8 cellular contexts compared by ENCODE assay signal in the genomic region with DNA sequence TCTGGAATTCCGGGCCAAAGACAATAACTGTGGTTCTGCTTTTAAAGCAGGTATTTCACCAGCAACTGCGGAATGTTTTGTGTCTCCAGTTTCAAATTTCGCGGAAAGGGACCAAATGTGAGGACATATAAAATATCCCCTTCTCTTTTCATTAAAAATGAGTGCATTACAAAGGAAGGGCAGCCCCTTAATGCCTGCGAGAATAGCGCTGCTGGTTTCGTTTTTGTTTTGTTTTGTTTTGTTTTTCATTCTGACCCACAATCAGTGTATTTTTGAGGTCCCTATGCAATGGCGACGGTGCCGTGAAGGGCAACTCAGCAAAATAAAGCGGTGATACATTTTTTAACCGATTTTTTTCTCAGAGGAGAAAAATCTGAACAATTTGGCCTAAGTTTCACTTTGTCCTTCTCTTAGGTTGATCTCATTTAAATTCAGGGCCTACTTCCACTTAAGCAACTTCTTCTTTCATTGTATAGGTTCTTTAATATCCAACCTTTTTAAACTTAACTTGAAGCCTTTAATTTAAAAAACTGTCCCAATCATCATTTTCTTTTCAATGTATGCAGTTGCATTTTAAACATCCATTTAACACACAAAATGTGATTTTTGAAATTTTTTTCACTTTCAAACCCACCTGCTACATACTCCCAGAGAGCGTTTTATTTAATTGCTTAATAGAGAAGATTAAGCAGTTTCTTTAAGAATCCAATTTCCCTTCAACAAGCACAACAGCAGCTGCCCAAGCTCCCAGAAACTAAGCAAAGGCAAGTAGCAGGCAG. TPM values are rescaled to one million over a fixed set of nuclear protein-coding genes. Genes with fewer than 3 reads are reported as not detected.
DNase-seq lines count a peak whose midpoint lies in the region; ATAC-seq and TF ChIP-seq lines count a peak whose summit lies in the region.

No MANE protein-coding gene starts in this region.

- POLR2A ChIA-PET in T-cell (lab: Charles Lee) = interaction anchor here (0.6 kb wide), 2 partner anchors 95 to 598 kb away, joined by 3 to 4 read pairs; no protein-coding TSS in a partner anchor

- H3K4me2 ChIP-seq in trophoblast cell (ENCODE audit: low read length) = peak overlapping the region; percentile 100

- H2BK5ac ChIP-seq in trophoblast cell (ENCODE audit: low read depth, low read length, poor library complexity) = no peak overlapping the region

- H4K12ac ChIP-seq in trophoblast cell (ENCODE audit: low read depth, low read length) = no peak overlapping the region

- H3K4me3 Mint-ChIP-seq in T-cell = peak overlapping the region; percentile 73 to 93 (median 82)

- no peaks in the 10 kb centered on the region for H3K27me3 Mint-ChIP-seq in T-cell

- no peaks in the 10 kb centered on the region for H3K9me3 Mint-ChIP-seq in T-cell

- H3K27ac Mint-ChIP-seq in T-cell = peak overlapping the region; percentile 91 to 92

- no peak overlapping the region for H3K14ac ChIP-seq in trophoblast cell (ENCODE audit: low read length)

- H2BK12ac ChIP-seq in trophoblast cell (ENCODE audit: low read length) = no peak overlapping the region

- peaks cover 16% of the 10 kb centered on the region for H3K79me2 ChIP-seq in trophoblast cell (ENCODE audit: control insufficient read depth, insufficient read depth, low read length, poor library complexity)

- no peak overlapping the region for H3K9ac ChIP-seq in trophoblast cell (ENCODE audit: low read length)

- H3K27ac ChIP-seq in trophoblast cell (ENCODE audit: low read depth, low read length) = peak overlapping the region; percentile 85

- peak overlapping the region; percentile 98 for H3K4me3 ChIP-seq in trophoblast cell (ENCODE audit: low read depth, low read length)

- TF ChIP-seq POLR2A in erythroblast (IDR thresholded peaks at IDR 0.05; ENCODE audit: low read length) = peak; percentile 14

- H2BK120ac ChIP-seq in trophoblast cell (ENCODE audit: insufficient read depth, low read length, poor library complexity) = no peak overlapping the region

- H3K18ac ChIP-seq in trophoblast cell (ENCODE audit: low read length) = no peak overlapping the region

- H4K91ac ChIP-seq in trophoblast cell (ENCODE audit: low read depth, low read length) = no peak overlapping the region

- no peaks in the 10 kb centered on the region for H3K36me3 Mint-ChIP-seq in T-cell

- H3K27me3 ChIP-seq in trophoblast cell (ENCODE audit: insufficient read depth, low read length) = no peaks in the 10 kb centered on the region

- no peak overlapping the region for H4K8ac ChIP-seq in trophoblast cell (ENCODE audit: low read depth, low read length)

- CTCF ChIA-PET in T-cell (lab: Charles Lee) = interaction anchor here in 1 of 2 donors (0.7 kb wide), 1 partner anchor 181 kb away, joined by 4 read pairs; no protein-coding TSS in a partner anchor

- H3K9me3 ChIP-seq in trophoblast cell (ENCODE audit: insufficient read depth, low read depth, low read length) = peaks cover 2% of the 10 kb centered on the region

- H3K79me1 ChIP-seq in trophoblast cell (ENCODE audit: low read length) = peaks cover 23% of the 10 kb centered on the region

- ATAC-seq in GM18868 (IDR thresholded peaks at IDR 0.05; ENCODE audit: unreplicated experiment) = peak; percentile 16
- peak; percentile 19 for ATAC-seq in HG03060 (IDR thresholded peaks at IDR 0.05; ENCODE audit: low read depth, unreplicated experiment)
- ATAC-seq in T-cell (replicated peaks in 1 of 4) = no peak

- peaks cover 0 to 2% of the 10 kb centered on the region in 2 experiments for H3K4me1 ChIP-seq in trophoblast cell (ENCODE audit: control insufficient read depth in 1 of 2, insufficient read depth in 2 of 2, low read length in 2 of 2)

- H2AK5ac ChIP-seq in trophoblast cell (ENCODE audit: low read length) = no peak overlapping the region

- DNase-seq in AML-193 (lab: John Stamatoyannopoulos, UW) = peak; percentile 35 to 41
- peak in 13 of 34 experiments; percentile 6 to 30 (median 22) for DNase-seq in T-cell
- peak in 1 of 2 experiments; percentile 27 for DNase-seq in erythroblast (lab: John Stamatoyannopoulos, UW)
- DNase-seq in trophoblast cell = no peak
- DNase-seq in epidermal melanocyte (ENCODE audit: insufficient read length, low spot score) = no peak
- DNase-seq in occipital lobe (lab: John Stamatoyannopoulos, UW) = no peak

- no peak overlapping the region for H3K4ac ChIP-seq in trophoblast cell (ENCODE audit: low read depth, low read length)

- no CpG with 5 or more reads among the region's 13 CpGs for WGBS in trophoblast cell (ENCODE audit: extremely low coverage, insufficient coverage, insufficient read length)

- H3K4me1 Mint-ChIP-seq in T-cell = peaks cover 27 to 37% (median 29%) of the 10 kb centered on the region in 3 donors

- H2AFZ ChIP-seq in trophoblast cell (ENCODE audit: insufficient read depth, low read length, poor library complexity) = no peak overlapping the region

- H3K36me3 ChIP-seq in trophoblast cell (ENCODE audit: control insufficient read depth in 1 of 2, insufficient read depth in 2 of 2, low read length in 2 of 2) = no peaks in the 10 kb centered on the region

- H3K23ac ChIP-seq in trophoblast cell (ENCODE audit: low read length) = no peak overlapping the region

RNA-seq across cellular contexts. Expression of a gene that starts 2.9 kb away (rescaled TPM):
- 10 to 100 TPM; 71.4 to 81.4 (median 75.2) TPM for total RNA-seq in T-cell
- polyA plus RNA-seq in trophoblast cell (2013) = 4.3 and 4.6 TPM in 2 replicates
- total RNA-seq in occipital lobe = 114 TPM

Comparison
In these comparisons a context has a peak if more than half of its experiments do, and no peak if none do; other contexts are left out.
1. DNase-seq: peak in AML-193 (2 of 2); none in trophoblast cell (0 of 2), epidermal melanocyte (single experiment) and occipital lobe (single experiment).
2. ATAC-seq: peak in GM18868 (single experiment) and HG03060 (single experiment); none in T-cell (0 of 4).